ENCODE assay signal across 8 cellular contexts in the genomic region with DNA sequence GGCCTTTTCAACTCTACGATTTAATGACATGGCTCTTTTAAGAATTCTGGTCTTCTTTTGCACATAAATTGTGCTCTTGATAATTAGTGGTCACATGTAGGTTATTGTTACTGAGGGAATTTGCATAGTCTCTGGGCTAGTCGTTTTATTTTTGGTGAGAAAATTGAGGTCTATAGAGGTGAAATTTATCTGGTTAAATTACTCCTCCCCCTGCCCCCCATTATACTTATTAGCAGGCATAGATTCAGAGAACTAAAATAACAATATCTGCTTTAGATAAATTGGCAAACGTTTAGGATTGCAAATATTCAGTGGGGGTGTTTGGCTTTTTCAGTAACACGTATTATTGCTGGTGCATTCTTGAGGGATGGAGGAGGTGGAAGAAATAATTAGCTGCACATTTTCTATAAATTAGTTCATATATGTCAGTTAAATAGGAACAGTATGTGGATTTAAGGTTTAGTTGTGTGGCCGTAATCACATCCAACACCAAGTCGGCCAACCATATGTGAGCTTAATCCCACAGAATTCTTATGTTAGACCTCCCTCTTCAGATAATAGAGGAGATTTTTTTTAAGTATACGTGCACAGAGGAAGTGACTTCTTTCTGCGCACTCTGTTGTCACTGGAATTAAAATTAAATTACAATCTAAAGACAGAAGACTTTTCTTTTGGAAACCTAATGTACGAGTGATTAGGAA. TPM values are rescaled to one million over a fixed set of nuclear protein-coding genes. Genes with fewer than 3 reads are reported as not detected.
DNase-seq lines count a peak whose midpoint lies in the region; ATAC-seq and TF ChIP-seq lines count a peak whose summit lies in the region.

No MANE protein-coding gene starts in this region.

- H3K4me3 ChIP-seq in esophagus squamous epithelium: peak overlapping the region; percentile 65 to 86 (median 77)
- peak overlapping the region; percentile 62 to 71 for H3K4me3 ChIP-seq in prostate gland

- no peak for TF ChIP-seq POLR2A in esophagus squamous epithelium (IDR thresholded peaks at IDR 0.05)
- no peak for TF ChIP-seq POLR2A in prostate gland (IDR thresholded peaks at IDR 0.05)

- TF ChIP-seq CTCF in RWPE1 (conservative IDR thresholded peaks at IDR 0.05; ENCODE audit: low read depth) (no peak), esophagus squamous epithelium (IDR thresholded peaks at IDR 0.05) (no peak), prostate gland (IDR thresholded peaks at IDR 0.05) (no peak)

- peaks cover 6% of the 10 kb centered on the region; the same call in 1 of the 2 replicates for H3K4me1 ChIP-seq in ES-I3 (ENCODE audit: insufficient read depth, low read length)
- H3K4me1 ChIP-seq in esophagus squamous epithelium: peaks cover 9 to 75% (median 11%) of the 10 kb centered on the region in 3 donors
- H3K4me1 ChIP-seq in prostate gland (replicated peaks): no peaks in the 10 kb centered on the region

- H3K27ac ChIP-seq in RWPE1 (peak overlapping the region; percentile 83), esophagus squamous epithelium (peak overlapping the region in 3 of 4 donors; percentile 91 to 94 (median 93)), prostate gland (peak overlapping the region; percentile 87 to 88)

- no peaks in the 10 kb centered on the region for H3K9me3 ChIP-seq in ES-I3 (ENCODE audit: control insufficient read depth, insufficient read depth, low read length)
- no peaks in the 10 kb centered on the region for H3K9me3 ChIP-seq in esophagus squamous epithelium
- H3K9me3 ChIP-seq in prostate gland: no peaks in the 10 kb centered on the region

- H3K9ac ChIP-seq in ES-I3 (ENCODE audit: low read depth, low read length): peak overlapping the region; percentile 93

- H3K36me3 ChIP-seq in ES-I3 (ENCODE audit: insufficient read depth, low read length) (no peaks in the 10 kb centered on the region), esophagus squamous epithelium (no peaks in the 10 kb centered on the region), prostate gland (no peaks in the 10 kb centered on the region)

- ATAC-seq in sciatic nerve (no peak), GM18498 (IDR thresholded peaks at IDR 0.05; ENCODE audit: unreplicated experiment) (no peak)

- POLR2A ChIA-PET in RWPE1 (lab: Yijun Ruan, JAX; ENCODE audit: low non-redundant PET): no interaction called here

- CTCF ChIA-PET in RWPE1 (lab: Yijun Ruan, JAX): interaction anchor here (0.7 kb wide), 1 partner anchor 193 kb away, joined by 6 read pairs; no protein-coding TSS in a partner anchor

- H3K27me3 ChIP-seq in esophagus squamous epithelium (no peaks in the 10 kb centered on the region), prostate gland (replicated peaks; ENCODE audit: insufficient read depth) (no peaks in the 10 kb centered on the region)

- WGBS in esophagus squamous epithelium, 2 donors: 55 to 56% methylated on average over 9 of the region's 9 CpGs
- 54% methylated on average over 9 of the region's 9 CpGs for WGBS in prostate gland

- no peak for DNase-seq in RWPE1 (ENCODE audit: low spot score)
- no peak for DNase-seq in esophagus squamous epithelium (lab: John Stamatoyannopoulos, UW)
- no peak for DNase-seq in prostate gland (ENCODE audit: low spot score)
- DNase-seq in DMS153 (lab: John Stamatoyannopoulos, UW): no peak
- DNase-seq in sciatic nerve (ENCODE audit: low spot score): no peak
- DNase-seq in ureter (ENCODE audit: low spot score): no peak

- intact Hi-C loops in esophagus squamous epithelium (cut with DNase I): no loop called here
- intact Hi-C loops in prostate gland (cut with DNase I): loop anchor here (5.0 to 10.0 kb wide), 4 partner anchors 93 to 437 kb away; a partner anchor contains a TSS
- intact Hi-C loops in sciatic nerve (cut with DNase I): no loop called here

RNA-seq across cellular contexts. Expression of a gene that starts 1.9 kb away (rescaled TPM):
- 10 to 100 TPM; 10.4 to 56.6 (median 36.3) TPM for total RNA-seq in esophagus squamous epithelium
- total RNA-seq in prostate gland: 10 to 100 TPM; 19.4 to 39.1 TPM
- 126 TPM for total RNA-seq in sciatic nerve
- total RNA-seq in ureter: 139 TPM

RNA-seq across cellular contexts. Expression of a gene that starts 53.5 kb away (rescaled TPM):
- total RNA-seq in esophagus squamous epithelium: 10 to 100 TPM in 3 of 4 donors, 1 to 10 TPM in 1; 6.5 to 29.0 (median 19.0) TPM
- 1 to 10 TPM; 1.8 to 3.9 TPM for total RNA-seq in prostate gland
- not detected for total RNA-seq in sciatic nerve
- total RNA-seq in ureter: 14.3 TPM
